ENCODE assay signal across 25 cellular contexts in the genomic region with DNA sequence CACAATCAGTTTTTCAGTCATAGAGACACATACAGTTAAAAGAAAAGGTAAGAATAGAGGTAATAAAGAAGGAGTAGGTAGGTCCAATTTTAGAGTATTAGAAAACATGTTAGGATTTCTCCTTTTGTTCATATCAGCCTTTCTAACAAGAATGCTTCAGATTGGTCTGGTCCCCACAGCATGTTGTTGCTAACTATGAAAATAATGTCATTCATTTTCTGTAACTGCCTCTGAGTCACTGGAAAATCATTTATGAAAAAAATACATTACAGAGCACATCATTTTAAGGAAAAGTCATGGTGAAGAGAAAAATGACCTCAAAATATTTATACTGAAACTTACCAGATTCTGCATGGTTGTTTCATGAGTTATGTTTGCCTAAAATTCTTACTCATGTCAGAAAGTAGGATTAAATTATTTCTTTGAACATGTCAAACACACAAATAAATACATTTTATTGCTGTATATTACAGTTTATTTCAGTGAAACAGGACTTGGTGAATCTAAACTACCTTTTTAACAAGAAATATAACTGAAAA. TPM values are rescaled to one million over a fixed set of nuclear protein-coding genes. Genes with fewer than 3 reads are reported as not detected.
DNase-seq lines count a peak whose midpoint lies in the region; ATAC-seq and TF ChIP-seq lines count a peak whose summit lies in the region.
"Had no signal": no experiment of that assay in that cellular context is flagged by ENCODE, and none has a peak within 500 bp of the region (broad histone marks: within the 10 kb centered on the region; RNA-seq: fewer than 3 reads in every experiment).

No MANE protein-coding gene starts in this region.

- DNase-seq in activated CD4-positive, alpha-beta T cell treated with anti-CD3 and anti-CD28 coated beads for 36 hours: peak; percentile 33
- no peak for DNase-seq in activated CD4-positive, alpha-beta T cell treated with anti-CD3 and anti-CD28 coated beads, Interleukin-2, amount 10 ng/mL, durations not matched to agents 7 days and 5 days
- DNase-seq in HS-5 (ENCODE audit: low read depth): peak; percentile 49
- DNase-seq in astrocyte of the hippocampus (ENCODE audit: low read depth, low spot score): peak; percentile 48
- DNase-seq in osteocyte (ENCODE audit: extremely low spot score, unreplicated experiment): no peak
- DNase-seq in NOMO-1 (lab: John Stamatoyannopoulos, UW; ENCODE audit: unreplicated experiment in 2 of 2): no peak
- no peak for DNase-seq in G401 (ENCODE audit: low spot score)
- DNase-seq: activated gamma-delta T cell; brain microvascular endothelial cell; Caco-2; hippocampal formation; islet precursor cell; NCI-H1436 treated with DMSO at 0.1 percent for 48 hours; NCI-H2171 treated with DMSO at 0.1 percent for 48 hours; pancreas; stimulated activated CD4-positive, alpha-beta T cell treated with anti-CD3 and anti-CD28 coated beads, Interleukin-1b, Interleukin-23, amount 100 ng/mL, for 48 hours had no signal

- in situ Hi-C loops in G401 (cut with HindIII; ENCODE audit: low sequenced_read_pairs): no loop called here

- peaks cover 2% of the 10 kb centered on the region for H3K27me3 Mint-ChIP-seq in activated CD4-positive, alpha-beta T cell treated with anti-CD3 and anti-CD28 coated beads for 36 hours
- no peaks in the 10 kb centered on the region for H3K27me3 Mint-ChIP-seq in activated CD4-positive, alpha-beta T cell treated with anti-CD3 and anti-CD28 coated beads, Interleukin-2, amount 10 ng/mL, durations not matched to agents 7 days and 5 days
- no peaks in the 10 kb centered on the region for H3K27me3 Mint-ChIP-seq in osteocyte (ENCODE audit: unreplicated experiment)
- H3K27me3 Mint-ChIP-seq: B cell, IgD-negative memory B cell had no signal

- H3K4me3 Mint-ChIP-seq in activated CD4-positive, alpha-beta T cell treated with anti-CD3 and anti-CD28 coated beads for 36 hours: no peak overlapping the region
- no peak overlapping the region for H3K4me3 Mint-ChIP-seq in activated CD4-positive, alpha-beta T cell treated with anti-CD3 and anti-CD28 coated beads, Interleukin-2, amount 10 ng/mL, durations not matched to agents 7 days and 5 days
- H3K4me3 Mint-ChIP-seq in osteocyte (ENCODE audit: unreplicated experiment): no peak overlapping the region
- H3K4me3 Mint-ChIP-seq: B cell; IgD-negative memory B cell; T-helper 1 cell treated with Interleukin-12 subunit alpha and Interleukin-12 subunit beta and Interleukin-4 antibody, amounts not matched to agents 30 μg/mL and 1 μg/mL, for 36 hours had no signal

- no peak for TF ChIP-seq CTCF in osteocyte (IDR thresholded peaks at IDR 0.05)

- no peak overlapping the region for H3K27ac Mint-ChIP-seq in activated CD4-positive, alpha-beta T cell treated with anti-CD3 and anti-CD28 coated beads for 36 hours
- H3K27ac Mint-ChIP-seq in activated CD4-positive, alpha-beta T cell treated with anti-CD3 and anti-CD28 coated beads, Interleukin-2, amount 10 ng/mL, durations not matched to agents 7 days and 5 days: no peak overlapping the region
- H3K27ac Mint-ChIP-seq in osteocyte (ENCODE audit: unreplicated experiment): peak overlapping the region; percentile 79
- H3K27ac Mint-ChIP-seq: B cell; T-helper 1 cell treated with Interleukin-12 subunit alpha and Interleukin-12 subunit beta and Interleukin-4 antibody, amounts not matched to agents 30 μg/mL and 1 μg/mL, for 36 hours had no signal

- intact Hi-C loops in activated CD4-positive, alpha-beta T cell treated with anti-CD3 and anti-CD28 coated beads for 36 hours (cut with DNase I, micrococcal nuclease): loop anchor here (1.0 kb wide), 2 partner anchors 30 to 35 kb away; a partner anchor contains a TSS

- CTCF ChIA-PET in activated CD4-positive, alpha-beta T cell treated with anti-CD3 and anti-CD28 coated beads for 36 hours (lab: Charles Lee): interaction anchor here (1.5 kb wide), 1 partner anchor 13 kb away, joined by 4 read pairs; no protein-coding TSS in a partner anchor
- CTCF ChIA-PET in activated CD4-positive, alpha-beta T cell treated with anti-CD3 and anti-CD28 coated beads, Interleukin-2, amount 10 ng/mL, durations not matched to agents 7 days and 5 days (lab: Charles Lee): interaction anchor here (1.4 kb wide), 1 partner anchor 13 kb away, joined by 4 read pairs; no protein-coding TSS in a partner anchor

- peak; percentile 81 for ATAC-seq in activated CD4-positive, alpha-beta T cell treated with anti-CD3 and anti-CD28 coated beads for 36 hours
- no peak for ATAC-seq in GM21825 (IDR thresholded peaks at IDR 0.05; ENCODE audit: unreplicated experiment)
- ATAC-seq: pancreas had no signal

- no peaks in the 10 kb centered on the region for H3K9me3 Mint-ChIP-seq in activated CD4-positive, alpha-beta T cell treated with anti-CD3 and anti-CD28 coated beads for 36 hours (ENCODE audit: low read depth)
- H3K9me3 Mint-ChIP-seq in activated CD4-positive, alpha-beta T cell treated with anti-CD3 and anti-CD28 coated beads, Interleukin-2, amount 10 ng/mL, durations not matched to agents 7 days and 5 days: peaks cover 4% of the 10 kb centered on the region
- H3K9me3 Mint-ChIP-seq in osteocyte (ENCODE audit: unreplicated experiment): no peaks in the 10 kb centered on the region
- H3K9me3 Mint-ChIP-seq: T-helper 1 cell treated with Interleukin-12 subunit alpha and Interleukin-12 subunit beta and Interleukin-4 antibody, amounts not matched to agents 30 μg/mL and 1 μg/mL, for 36 hours had no signal

- H3K36me3 Mint-ChIP-seq in activated CD4-positive, alpha-beta T cell treated with anti-CD3 and anti-CD28 coated beads for 36 hours (ENCODE audit: low read depth): no peaks in the 10 kb centered on the region
- no peaks in the 10 kb centered on the region for H3K36me3 Mint-ChIP-seq in activated CD4-positive, alpha-beta T cell treated with anti-CD3 and anti-CD28 coated beads, Interleukin-2, amount 10 ng/mL, durations not matched to agents 7 days and 5 days (ENCODE audit: low read depth)
- no peaks in the 10 kb centered on the region for H3K36me3 Mint-ChIP-seq in osteocyte (ENCODE audit: unreplicated experiment)

- POLR2A ChIA-PET in activated CD4-positive, alpha-beta T cell treated with anti-CD3 and anti-CD28 coated beads for 36 hours (lab: Charles Lee): no interaction called here
- POLR2A ChIA-PET in activated CD4-positive, alpha-beta T cell treated with anti-CD3 and anti-CD28 coated beads, Interleukin-2, amount 10 ng/mL, durations not matched to agents 7 days and 5 days (lab: Charles Lee): no interaction called here

- peaks cover 49% of the 10 kb centered on the region for H3K4me1 Mint-ChIP-seq in activated CD4-positive, alpha-beta T cell treated with anti-CD3 and anti-CD28 coated beads for 36 hours
- H3K4me1 Mint-ChIP-seq in activated CD4-positive, alpha-beta T cell treated with anti-CD3 and anti-CD28 coated beads, Interleukin-2, amount 10 ng/mL, durations not matched to agents 7 days and 5 days: peaks cover 31% of the 10 kb centered on the region
- peaks cover 29% of the 10 kb centered on the region for H3K4me1 Mint-ChIP-seq in osteocyte (ENCODE audit: unreplicated experiment)

RNA-seq across cellular contexts. Expression of a gene that starts 35.2 kb away (rescaled TPM):
- total RNA-seq in activated CD4-positive, alpha-beta T cell treated with anti-CD3 and anti-CD28 coated beads for 36 hours: under 1 TPM; 0.73 to 0.76 TPM
- under 1 TPM in 1 of 2 experiments, not detected in 1; 0.12 TPM for total RNA-seq in activated CD4-positive, alpha-beta T cell treated with anti-CD3 and anti-CD28 coated beads, Interleukin-2, amount 10 ng/mL, durations not matched to agents 7 days and 5 days
- total RNA-seq in osteocyte: not detected in 2 replicates
- not detected in 2 replicates for total RNA-seq in G401 (2014; rRNA removed; shearing (Covaris generic))
- total RNA-seq: B cell, Caco-2, H1, MCF 10A, OCI-LY7, SJSA1, urinary bladder had no signal

Comparison
In these comparisons a context has a peak if more than half of its experiments do, and no peak if none do; other contexts are left out.
1. DNase-seq: peak in activated CD4-positive, alpha-beta T cell treated with anti-CD3 and anti-CD28 coated beads for 36 hours (single experiment), HS-5 (single experiment) and astrocyte of the hippocampus (single experiment); none in activated CD4-positive, alpha-beta T cell treated with anti-CD3 and anti-CD28 coated beads, Interleukin-2, amount 10 ng/mL, durations not matched to agents 7 days and 5 days (single experiment), osteocyte (single experiment), NOMO-1 (0 of 2) and G401 (single experiment).